Comparison of ENCODE assay signal across 23 cellular contexts in the genomic region with DNA sequence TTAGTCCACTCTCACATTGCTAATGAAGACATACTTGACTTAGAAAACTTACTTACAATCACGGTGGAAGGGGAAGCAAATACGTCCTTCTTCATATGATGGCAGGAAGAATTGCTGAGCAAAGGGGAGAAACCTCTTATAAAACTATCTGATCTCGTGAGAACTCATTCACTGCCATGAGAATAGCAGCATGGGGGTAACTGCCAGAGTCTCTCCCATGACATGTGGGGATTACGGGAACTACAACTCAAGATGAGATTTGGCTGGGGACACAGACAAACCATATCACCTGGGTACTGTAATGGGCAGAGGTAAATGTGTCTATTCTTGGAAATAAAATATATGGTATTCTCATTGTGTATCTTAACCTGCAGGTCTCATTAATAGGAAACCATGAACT.
"Had no signal": no experiment of that assay in that cellular context is flagged by ENCODE, and none has a peak within 500 bp of the region (broad histone marks: within the 10 kb centered on the region; RNA-seq: fewer than 3 reads in every experiment).

No MANE protein-coding gene starts in this region.

- H3K4me1 ChIP-seq: SJSA1 had no signal

- H3K4me3 Mint-ChIP-seq: IgD-negative memory B cell had no signal

- DNase-seq: Kasumi-1, MM.1S, NCI-H1105, NCI-H1417, NCI-H1436 treated with DMSO at 0.1 percent for 48 hours, NCI-H1694, NCI-H187 treated with DMSO at 0.1 percent for 48 hours, NCI-H2081, NCI-H2107, NCI-H2227 treated with DMSO at 0.1 percent for 48 hours, NCI-H524, NCI-H526 treated with DMSO at 0.1 percent for 48 hours, NCI-H774, Right ventricle myocardium superior, RPMI8226, SIG-M5, SK-N-SH, SW 1271 had no signal

- H3K4me1 Mint-ChIP-seq: IgD-negative memory B cell had no signal

- H3K36me3 ChIP-seq: SJSA1 had no signal

- H3K27ac ChIP-seq: KMS-11, SJSA1 had no signal

- H3K4me2 ChIP-seq: KMS-11, SK-N-SH had no signal

- H3K27me3 ChIP-seq: SJSA1 had no signal

- H3K9me3 ChIP-seq: SJSA1, SK-N-SH had no signal

- H3K9me2 ChIP-seq: SK-N-SH had no signal

- H3K36me3 Mint-ChIP-seq: IgD-negative memory B cell had no signal

- H3K27ac Mint-ChIP-seq: IgD-negative memory B cell had no signal

- H3K9ac ChIP-seq: KMS-11, SK-N-SH had no signal

- H3K27me3 Mint-ChIP-seq: IgD-negative memory B cell had no signal

- ATAC-seq: HepG2, K562 had no signal

- H3K4me3 ChIP-seq: K562, SJSA1 had no signal
